Comparison of ENCODE assay signal across 1 cellular context in the genomic region with DNA sequence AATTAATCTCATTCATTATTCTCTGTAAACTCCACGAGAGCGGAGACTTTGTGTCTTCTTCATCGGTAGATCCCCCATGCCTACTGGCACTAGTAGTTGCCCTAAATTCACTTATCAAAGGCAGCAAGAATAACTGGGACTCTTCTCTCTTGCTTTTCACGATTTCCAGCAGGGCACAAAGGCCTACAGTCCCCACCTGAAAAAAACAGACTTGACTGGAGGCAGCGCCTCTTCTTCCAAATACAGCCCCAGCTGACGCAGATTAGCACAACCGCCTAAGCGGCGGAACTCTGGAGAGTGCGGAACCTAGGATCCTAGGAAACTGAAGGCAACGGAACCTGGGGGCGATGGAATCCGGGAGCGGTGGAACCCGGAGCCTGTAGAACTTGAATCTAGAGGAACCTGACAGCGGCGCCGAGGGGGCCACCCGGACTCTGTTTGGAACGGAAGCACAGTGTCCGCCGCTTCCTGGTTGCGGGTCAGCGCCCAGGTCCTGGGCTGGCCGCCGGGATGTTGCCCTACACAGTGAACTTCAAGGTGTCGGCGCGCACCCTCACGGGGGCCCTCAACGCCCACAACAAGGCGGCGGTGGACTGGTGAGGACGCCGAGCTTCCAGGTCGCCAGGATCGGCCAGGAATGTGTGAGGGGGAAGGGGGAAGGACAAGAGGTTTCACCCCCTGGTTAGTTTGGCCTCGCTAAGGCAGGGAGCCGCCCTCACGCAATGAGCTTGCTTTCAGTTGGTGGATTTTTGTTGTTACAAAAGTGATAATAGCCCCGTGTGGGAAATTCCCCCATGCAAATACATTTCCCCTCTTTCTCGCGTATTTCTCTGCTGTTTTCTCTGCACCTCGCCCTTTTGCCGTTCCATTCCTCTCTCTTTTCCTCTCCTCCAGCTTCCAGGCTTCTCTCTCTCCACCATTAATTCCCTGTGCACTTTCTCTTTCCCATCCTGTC.
TF ChIP-seq lines count a peak whose summit lies in the region.

A gene with protein sequence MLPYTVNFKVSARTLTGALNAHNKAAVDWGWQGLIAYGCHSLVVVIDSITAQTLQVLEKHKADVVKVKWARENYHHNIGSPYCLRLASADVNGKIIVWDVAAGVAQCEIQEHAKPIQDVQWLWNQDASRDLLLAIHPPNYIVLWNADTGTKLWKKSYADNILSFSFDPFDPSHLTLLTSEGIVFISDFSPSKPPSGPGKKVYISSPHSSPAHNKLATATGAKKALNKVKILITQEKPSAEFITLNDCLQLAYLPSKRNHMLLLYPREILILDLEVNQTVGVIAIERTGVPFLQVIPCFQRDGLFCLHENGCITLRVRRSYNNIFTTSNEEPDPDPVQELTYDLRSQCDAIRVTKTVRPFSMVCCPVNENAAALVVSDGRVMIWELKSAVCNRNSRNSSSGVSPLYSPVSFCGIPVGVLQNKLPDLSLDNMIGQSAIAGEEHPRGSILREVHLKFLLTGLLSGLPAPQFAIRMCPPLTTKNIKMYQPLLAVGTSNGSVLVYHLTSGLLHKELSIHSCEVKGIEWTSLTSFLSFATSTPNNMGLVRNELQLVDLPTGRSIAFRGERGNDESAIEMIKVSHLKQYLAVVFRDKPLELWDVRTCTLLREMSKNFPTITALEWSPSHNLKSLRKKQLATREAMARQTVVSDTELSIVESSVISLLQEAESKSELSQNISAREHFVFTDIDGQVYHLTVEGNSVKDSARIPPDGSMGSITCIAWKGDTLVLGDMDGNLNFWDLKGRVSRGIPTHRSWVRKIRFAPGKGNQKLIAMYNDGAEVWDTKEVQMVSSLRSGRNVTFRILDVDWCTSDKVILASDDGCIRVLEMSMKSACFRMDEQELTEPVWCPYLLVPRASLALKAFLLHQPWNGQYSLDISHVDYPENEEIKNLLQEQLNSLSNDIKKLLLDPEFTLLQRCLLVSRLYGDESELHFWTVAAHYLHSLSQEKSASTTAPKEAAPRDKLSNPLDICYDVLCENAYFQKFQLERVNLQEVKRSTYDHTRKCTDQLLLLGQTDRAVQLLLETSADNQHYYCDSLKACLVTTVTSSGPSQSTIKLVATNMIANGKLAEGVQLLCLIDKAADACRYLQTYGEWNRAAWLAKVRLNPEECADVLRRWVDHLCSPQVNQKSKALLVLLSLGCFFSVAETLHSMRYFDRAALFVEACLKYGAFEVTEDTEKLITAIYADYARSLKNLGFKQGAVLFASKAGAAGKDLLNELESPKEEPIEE (plus strand): TSS at position 452 of the 955 bp plus-strand sequence. CDS start 59 bp downstream, at position 511.

TF ChIP-seq in SK-N-SH treated with all-trans-retinoic acid at 6 μM for 48 hours, 23 proteins besides CTCF, POLR2A, EP300 and RAD21 (continued from another document):
- TF ChIP-seq, protein P1, sequence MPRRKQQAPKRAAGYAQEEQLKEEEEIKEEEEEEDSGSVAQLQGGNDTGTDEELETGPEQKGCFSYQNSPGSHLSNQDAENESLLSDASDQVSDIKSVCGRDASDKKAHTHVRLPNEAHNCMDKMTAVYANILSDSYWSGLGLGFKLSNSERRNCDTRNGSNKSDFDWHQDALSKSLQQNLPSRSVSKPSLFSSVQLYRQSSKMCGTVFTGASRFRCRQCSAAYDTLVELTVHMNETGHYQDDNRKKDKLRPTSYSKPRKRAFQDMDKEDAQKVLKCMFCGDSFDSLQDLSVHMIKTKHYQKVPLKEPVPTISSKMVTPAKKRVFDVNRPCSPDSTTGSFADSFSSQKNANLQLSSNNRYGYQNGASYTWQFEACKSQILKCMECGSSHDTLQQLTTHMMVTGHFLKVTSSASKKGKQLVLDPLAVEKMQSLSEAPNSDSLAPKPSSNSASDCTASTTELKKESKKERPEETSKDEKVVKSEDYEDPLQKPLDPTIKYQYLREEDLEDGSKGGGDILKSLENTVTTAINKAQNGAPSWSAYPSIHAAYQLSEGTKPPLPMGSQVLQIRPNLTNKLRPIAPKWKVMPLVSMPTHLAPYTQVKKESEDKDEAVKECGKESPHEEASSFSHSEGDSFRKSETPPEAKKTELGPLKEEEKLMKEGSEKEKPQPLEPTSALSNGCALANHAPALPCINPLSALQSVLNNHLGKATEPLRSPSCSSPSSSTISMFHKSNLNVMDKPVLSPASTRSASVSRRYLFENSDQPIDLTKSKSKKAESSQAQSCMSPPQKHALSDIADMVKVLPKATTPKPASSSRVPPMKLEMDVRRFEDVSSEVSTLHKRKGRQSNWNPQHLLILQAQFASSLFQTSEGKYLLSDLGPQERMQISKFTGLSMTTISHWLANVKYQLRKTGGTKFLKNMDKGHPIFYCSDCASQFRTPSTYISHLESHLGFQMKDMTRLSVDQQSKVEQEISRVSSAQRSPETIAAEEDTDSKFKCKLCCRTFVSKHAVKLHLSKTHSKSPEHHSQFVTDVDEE (CRISPR knock-in tag; IDR thresholded peaks at IDR 0.05) = peak; percentile 77; the same call in 1 of the 2 replicates
- TF ChIP-seq ZNF565 (CRISPR knock-in tag; conservative IDR thresholded peaks at IDR 0.05; ENCODE audit: low read depth) (no peak), CSDC2 (CRISPR knock-in tag; IDR thresholded peaks at IDR 0.05) (no peak), ARNTL (CRISPR knock-in tag; IDR thresholded peaks at IDR 0.05; ENCODE audit: borderline replicate concordance, low read depth) (no peak), ZFP3 (CRISPR knock-in tag; IDR thresholded peaks at IDR 0.05) (0 out of 2 replicates have a peak, but pooled peaks have one; percentile 56)
- TF ChIP-seq, protein P2, sequence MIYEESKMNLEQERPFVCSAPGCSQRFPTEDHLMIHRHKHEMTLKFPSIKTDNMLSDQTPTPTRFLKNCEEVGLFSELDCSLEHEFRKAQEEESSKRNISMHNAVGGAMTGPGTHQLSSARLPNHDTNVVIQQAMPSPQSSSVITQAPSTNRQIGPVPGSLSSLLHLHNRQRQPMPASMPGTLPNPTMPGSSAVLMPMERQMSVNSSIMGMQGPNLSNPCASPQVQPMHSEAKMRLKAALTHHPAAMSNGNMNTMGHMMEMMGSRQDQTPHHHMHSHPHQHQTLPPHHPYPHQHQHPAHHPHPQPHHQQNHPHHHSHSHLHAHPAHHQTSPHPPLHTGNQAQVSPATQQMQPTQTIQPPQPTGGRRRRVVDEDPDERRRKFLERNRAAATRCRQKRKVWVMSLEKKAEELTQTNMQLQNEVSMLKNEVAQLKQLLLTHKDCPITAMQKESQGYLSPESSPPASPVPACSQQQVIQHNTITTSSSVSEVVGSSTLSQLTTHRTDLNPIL (CRISPR knock-in tag; IDR thresholded peaks at IDR 0.05; ENCODE audit: low read depth) = no peak; the same call in 1 of the 2 replicates
